Comparison of ENCODE assay signal across 37 cellular contexts in the genomic region with DNA sequence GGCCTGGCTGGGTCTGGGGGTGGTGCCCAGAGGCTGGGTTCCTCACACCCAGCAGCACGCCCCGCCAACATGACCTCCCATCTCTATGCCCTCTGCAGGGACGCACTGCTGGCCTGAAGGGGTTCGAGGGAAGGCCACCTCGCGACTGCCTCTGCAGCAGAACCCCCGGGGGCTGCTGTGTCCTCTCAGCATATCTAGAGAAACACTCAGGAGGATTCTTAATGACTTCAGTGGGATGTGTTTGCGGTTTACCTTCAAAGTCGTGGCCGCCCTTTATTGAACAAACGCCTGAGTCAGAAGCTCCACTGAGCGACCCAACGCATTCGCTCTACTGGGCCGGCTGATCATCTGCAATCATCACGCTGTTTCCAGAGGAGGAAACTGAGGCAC. TPM values are rescaled to one million over a fixed set of nuclear protein-coding genes. Genes with fewer than 3 reads are reported as not detected.
"Had no signal": no experiment of that assay in that cellular context is flagged by ENCODE, and none has a peak within 500 bp of the region (broad histone marks: within the 10 kb centered on the region; RNA-seq: fewer than 3 reads in every experiment).

No MANE protein-coding gene starts in this region.

- H3K27ac Mint-ChIP-seq: activated CD4-positive, alpha-beta T cell treated with anti-CD3 and anti-CD28 coated beads for 36 hours; activated naive CD4-positive, alpha-beta T cell treated with anti-CD3 and anti-CD28 coated beads for 36 hours; activated naive CD8-positive, alpha-beta T cell treated with anti-CD3 and anti-CD28 coated beads, Interleukin-2, amount 10 ng/mL, durations not matched to agents 7 days and 5 days; activated T-helper 1 cell treated with anti-CD3 and anti-CD28 coated beads, Interleukin-12 subunit alpha, Interleukin-12 subunit beta, Interleukin-2, Interleukin-4 antibody, amounts not matched to agents 30 ng/mL and 10 ng/mL and 1 ng/mL, durations not matched to agents 14 hours and 24 hours and 36 hours; dendritic cell treated with granulocyte-macrophage colony-stimulating factor and Interleukin-4, amounts not matched to agents 40 ng/mL and 50 ng/mL, for 4 days; endodermal cell; natural killer cell; stimulated activated memory B cell treated with anti-CD40 and anti-IgM and Interleukin-4, amounts not matched to agents 10 μg/mL and 1 μg/mL and 100 μg/mL, for 72 hours; stimulated activated naive CD8-positive, alpha-beta T cell treated with anti-CD3 and anti-CD28 coated beads, Interleukin-15, amount 100 ng/mL, for 72 hours had no signal

- H3K4me3 ChIP-seq: heart right ventricle, lower lobe of right lung, prostate gland, sigmoid colon, smooth muscle cell, upper lobe of left lung, vagina had no signal

- H3K36me3 ChIP-seq: brain microvascular endothelial cell, heart right ventricle, lower lobe of right lung, neutrophil, prostate gland, sigmoid colon, upper lobe of left lung, vagina had no signal

- H3K9me3 ChIP-seq: heart right ventricle, lower lobe of right lung, neutrophil, prostate gland, sigmoid colon, upper lobe of left lung, vagina had no signal

- H3K9me3 Mint-ChIP-seq: activated naive CD4-positive, alpha-beta T cell treated with anti-CD3 and anti-CD28 coated beads for 36 hours; activated naive CD8-positive, alpha-beta T cell treated with anti-CD3 and anti-CD28 coated beads, Interleukin-2, amount 10 ng/mL, durations not matched to agents 7 days and 5 days; activated T-helper 1 cell treated with anti-CD3 and anti-CD28 coated beads, Interleukin-12 subunit alpha, Interleukin-12 subunit beta, Interleukin-2, Interleukin-4 antibody, amounts not matched to agents 30 ng/mL and 10 ng/mL and 1 ng/mL, durations not matched to agents 14 hours and 24 hours and 36 hours; dendritic cell treated with granulocyte-macrophage colony-stimulating factor and Interleukin-4, amounts not matched to agents 40 ng/mL and 50 ng/mL, for 4 days; endodermal cell; natural killer cell; stimulated activated memory B cell treated with anti-CD40 and anti-IgM and Interleukin-4, amounts not matched to agents 10 μg/mL and 1 μg/mL and 100 μg/mL, for 72 hours; stimulated activated naive CD8-positive, alpha-beta T cell treated with anti-CD3 and anti-CD28 coated beads, Interleukin-15, amount 100 ng/mL, for 72 hours had no signal

- H3K4me1 ChIP-seq: lower lobe of right lung, prostate gland, upper lobe of left lung, vagina had no signal

- H3K4me3 Mint-ChIP-seq: activated CD4-positive, alpha-beta T cell treated with anti-CD3 and anti-CD28 coated beads for 36 hours; activated naive CD4-positive, alpha-beta T cell treated with anti-CD3 and anti-CD28 coated beads for 36 hours; activated naive CD8-positive, alpha-beta T cell treated with anti-CD3 and anti-CD28 coated beads, Interleukin-2, amount 10 ng/mL, durations not matched to agents 7 days and 5 days; activated T-helper 1 cell treated with anti-CD3 and anti-CD28 coated beads, Interleukin-12 subunit alpha, Interleukin-12 subunit beta, Interleukin-2, Interleukin-4 antibody, amounts not matched to agents 30 ng/mL and 10 ng/mL and 1 ng/mL, durations not matched to agents 14 hours and 24 hours and 36 hours; dendritic cell treated with granulocyte-macrophage colony-stimulating factor and Interleukin-4, amounts not matched to agents 40 ng/mL and 50 ng/mL, for 4 days; endodermal cell; natural killer cell; stimulated activated memory B cell treated with anti-CD40 and anti-IgM and Interleukin-4, amounts not matched to agents 10 μg/mL and 1 μg/mL and 100 μg/mL, for 72 hours; stimulated activated naive CD8-positive, alpha-beta T cell treated with anti-CD3 and anti-CD28 coated beads, Interleukin-15, amount 100 ng/mL, for 72 hours had no signal

- H3K27ac ChIP-seq: brain microvascular endothelial cell, lower lobe of right lung, neutrophil, prostate gland, sigmoid colon, upper lobe of left lung, vagina had no signal

- H3K4me1 Mint-ChIP-seq: activated CD4-positive, alpha-beta T cell treated with anti-CD3 and anti-CD28 coated beads for 36 hours; activated naive CD8-positive, alpha-beta T cell treated with anti-CD3 and anti-CD28 coated beads, Interleukin-2, amount 10 ng/mL, durations not matched to agents 7 days and 5 days; endodermal cell; natural killer cell; stimulated activated memory B cell treated with anti-CD40 and anti-IgM and Interleukin-4, amounts not matched to agents 10 μg/mL and 1 μg/mL and 100 μg/mL, for 72 hours had no signal

- H3K27me3 ChIP-seq: sigmoid colon, vagina had no signal

- H3K36me3 Mint-ChIP-seq: activated naive CD8-positive, alpha-beta T cell treated with anti-CD3 and anti-CD28 coated beads, Interleukin-2, amount 10 ng/mL, durations not matched to agents 7 days and 5 days; natural killer cell; stimulated activated memory B cell treated with anti-CD40 and anti-IgM and Interleukin-4, amounts not matched to agents 10 μg/mL and 1 μg/mL and 100 μg/mL, for 72 hours had no signal

- ATAC-seq: activated CD4-positive, alpha-beta T cell treated with anti-CD3 and anti-CD28 coated beads for 36 hours; esophagus mucosa; left lobe of liver; lower lobe of right lung; natural killer cell; stimulated activated memory B cell treated with anti-CD40 and anti-IgM and Interleukin-4, amounts not matched to agents 10 μg/mL and 1 μg/mL and 100 μg/mL, for 72 hours; stimulated activated naive CD8-positive, alpha-beta T cell treated with anti-CD3 and anti-CD28 coated beads, Interleukin-15, amount 100 ng/mL, for 72 hours had no signal

- DNase-seq: activated CD4-positive, alpha-beta T cell treated with anti-CD3 and anti-CD28 coated beads for 36 hours; activated CD4-positive, CD25-positive, alpha-beta regulatory T cell; activated CD8-positive, alpha-beta memory T cell treated with anti-CD3 and anti-CD28 coated beads for 24 hours; activated effector memory CD4-positive, alpha-beta T cell treated with anti-CD3 and anti-CD28 coated beads, Interleukin-2, amount 50 U/mL, for 16 hours; activated naive CD4-positive, alpha-beta T cell treated with anti-CD3 and anti-CD28 coated beads for 36 hours; activated naive CD8-positive, alpha-beta T cell treated with anti-CD3 and anti-CD28 coated beads, Interleukin-2, amount 10 ng/mL, durations not matched to agents 7 days and 5 days; amniotic stem cell; brain microvascular endothelial cell; central memory CD4-positive, alpha-beta T cell; endodermal cell; foreskin fibroblast; heart right ventricle; kidney glomerular epithelial cell; lower lobe of right lung; mesenchymal stem cell; natural killer cell; retina; sigmoid colon; stimulated activated CD4-positive, alpha-beta T cell treated with anti-CD3 and anti-CD28 coated beads, Interleukin-1b, Interleukin-23, amount 100 ng/mL, for 48 hours; stimulated activated CD4-positive, alpha-beta T cell treated with anti-CD3 and anti-CD28 coated beads, Interleukin-4, amount 100 ng/mL, for 4 hours; stimulated activated CD8-positive, alpha-beta memory T cell treated with anti-CD3 and anti-CD28 coated beads, Interleukin-4, amount 100 ng/mL, for 48 hours; stimulated activated naive CD8-positive, alpha-beta T cell treated with anti-CD3 and anti-CD28 coated beads, Interleukin-15, amount 100 ng/mL, for 72 hours; substantia nigra; T-helper 2 cell had no signal

RNA-seq across cellular contexts. Expression of a gene that starts 54.8 kb away (rescaled TPM):
- total RNA-seq: activated CD4-positive, alpha-beta T cell treated with anti-CD3 and anti-CD28 coated beads for 36 hours; activated naive CD4-positive, alpha-beta T cell treated with anti-CD3 and anti-CD28 coated beads for 36 hours; activated naive CD8-positive, alpha-beta T cell treated with anti-CD3 and anti-CD28 coated beads, Interleukin-2, amount 10 ng/mL, durations not matched to agents 7 days and 5 days; activated T-helper 1 cell treated with anti-CD3 and anti-CD28 coated beads, Interleukin-12 subunit alpha, Interleukin-12 subunit beta, Interleukin-2, Interleukin-4 antibody, amounts not matched to agents 30 ng/mL and 10 ng/mL and 1 ng/mL, durations not matched to agents 14 hours and 24 hours and 36 hours; astrocyte; esophagus mucosa; mononuclear cell; natural killer cell; osteocyte had no signal
